ENCODE assay signal across 12 cellular contexts in genomic region chr20:1489764-1490436, GRCh38. TPM values are rescaled to one million over a fixed set of nuclear protein-coding genes. Genes with fewer than 3 reads are reported as not detected.
DNase-seq lines count a peak whose midpoint lies in the region; ATAC-seq, FAIRE-seq and TF ChIP-seq lines count a peak whose summit lies in the region.
"Had no signal": no experiment of that assay in that cellular context is flagged by ENCODE, and none has a peak within 500 bp of the region (broad histone marks: within the 10 kb centered on the region; RNA-seq: fewer than 3 reads in every experiment).

No MANE protein-coding gene starts in this region.

- no peak for TF ChIP-seq RAD21 in A549 (conservative IDR thresholded peaks at IDR 0.05 in 1 of 2, IDR thresholded peaks at IDR 0.05 in 1 of 2)

- no peaks in the 10 kb centered on the region for H3K79me2 ChIP-seq in endothelial cell of umbilical vein (ENCODE audit: control insufficient read depth, insufficient read depth, low read length)

- no peaks in the 10 kb centered on the region for H3K36me3 ChIP-seq in endothelial cell of umbilical vein (ENCODE audit: control insufficient read depth in 2 of 2, extremely low read depth in 1 of 2, insufficient read depth in 2 of 2, low read length in 2 of 2)

- TF ChIP-seq POLR2A in A549 (IDR thresholded peaks at IDR 0.05; ENCODE audit: low read length), result no peak
- TF ChIP-seq POLR2A in NB4 (IDR thresholded peaks at IDR 0.05; ENCODE audit: extremely low read depth, insufficient read length), result no peak
- no peak for TF ChIP-seq POLR2A in endothelial cell of umbilical vein (IDR thresholded peaks at IDR 0.05; ENCODE audit: low read depth, low read length)

- WGBS in A549 (ENCODE audit: missing lambda C conversion rate), result 23% methylated on average over 6 of the region's 6 CpGs

- CTCF ChIA-PET in A549 (lab: Yijun Ruan, JAX) (interaction anchor here (0.9 to 12.7 kb wide), 8 partner anchors 9 to 165 kb away, joined by 3 to 129 read pairs (median 6); partner anchors contain the start of gene NSFL1C), endothelial cell of umbilical vein (lab: Charles Lee) (interaction anchor here (1.1 to 5.7 kb wide), 7 partner anchors 9 to 287 kb away, joined by 4 to 77 read pairs (median 5); partner anchors contain the start of gene NSFL1C)

- TF ChIP-seq EP300 in A549 (IDR thresholded peaks at IDR 0.05), result no peak

- H3K4me3 ChIP-seq in A549, result no peak overlapping the region
- peak overlapping the region; percentile 63 for H3K4me3 ChIP-seq in NB4 (ENCODE audit: low read depth, low read length)
- H3K4me3 ChIP-seq in endothelial cell of umbilical vein (replicated peaks in 1 of 3; ENCODE audit: insufficient read depth in 1 of 3, low read depth in 1 of 3, low read length in 3 of 3), result peak overlapping the region in 2 of 3 experiments; percentile 18 to 47
- H3K4me3 ChIP-seq in mononuclear cell (ENCODE audit: low read length), result peak overlapping the region; percentile 58

- H3K27ac ChIP-seq in A549 (no peak overlapping the region), endothelial cell of umbilical vein (ENCODE audit: insufficient read depth, low read depth, low read length) (peak overlapping the region; percentile 90)

- H3K9me3 ChIP-seq in A549, result no peaks in the 10 kb centered on the region
- no peaks in the 10 kb centered on the region for H3K9me3 ChIP-seq in endothelial cell of umbilical vein (replicated peaks; ENCODE audit: control insufficient read depth, insufficient read depth, low read length)
- H3K9me3 ChIP-seq in mononuclear cell (ENCODE audit: low read depth, low read length), result no peaks in the 10 kb centered on the region

- FAIRE-seq in A549 (lab: Jason Lieb, UNC) (no peak), endothelial cell of umbilical vein (lab: Jason Lieb, UNC) (no peak)

- no peaks in the 10 kb centered on the region for H3K27me3 ChIP-seq in endothelial cell of umbilical vein (ENCODE audit: control insufficient read depth in 2 of 2, insufficient read depth in 2 of 2, low read length in 2 of 2)
- no peaks in the 10 kb centered on the region for H3K27me3 ChIP-seq in mononuclear cell (ENCODE audit: insufficient read depth, low read length)

- peak; percentile 38 to 47; a peak in 2 of 6 replicates for ATAC-seq in A549

- no TSS peak for BruUV-seq in endothelial cell of umbilical vein (replicated peaks; lab: Mats Ljungman, UMichigan)

- dilution Hi-C loops in endothelial cell of umbilical vein (cut with MboI; ENCODE audit: extremely low pct_ligation_motif_present, low sequenced_read_pairs), result no loop called here

- H3K4me2 ChIP-seq in A549 (peak overlapping the region; percentile 12; the same call in 1 of the 3 replicates), endothelial cell of umbilical vein (ENCODE audit: insufficient read depth, low read length) (peak overlapping the region; percentile 86)

- intact Hi-C loops in endothelial cell of umbilical vein (cut with micrococcal nuclease) (loop anchor here (10.0 kb wide), 1 partner anchor 655 kb away; the partner anchor contains the start of gene FAM110A), posterior cingulate gyrus (cut with DNase I) (no loop called here)

- 0 out of 3 replicates have a peak, but pooled peaks cover 3% of the 10 kb centered on the region for H3K4me1 ChIP-seq in A549
- H3K4me1 ChIP-seq in endothelial cell of umbilical vein (ENCODE audit: control insufficient read depth, extremely low read depth, insufficient read depth, low read length), result peaks cover 31% of the 10 kb centered on the region
- peaks cover 63% of the 10 kb centered on the region for H3K4me1 ChIP-seq in mononuclear cell (ENCODE audit: insufficient read depth, low read length)

- H2AFZ ChIP-seq in endothelial cell of umbilical vein (ENCODE audit: low read depth, low read length), result no peak overlapping the region

- TF ChIP-seq CTCF in A549 (IDR thresholded peaks at IDR 0.05) (no peak), NB4 (IDR thresholded peaks at IDR 0.05; ENCODE audit: low read depth, low read length) (no peak), endothelial cell of umbilical vein (IDR thresholded peaks at IDR 0.05; ENCODE audit: extremely low read depth in 1 of 2, insufficient read depth in 1 of 2, low read depth in 1 of 2, low read length in 2 of 2) (no peak), GM20000 (IDR thresholded peaks at IDR 0.05; ENCODE audit: extremely low read depth, missing control alignments) (no peak)

- H3K9ac ChIP-seq in endothelial cell of umbilical vein (replicated peaks; ENCODE audit: extremely low read depth, insufficient read depth, low read length), result no peak overlapping the region

- no peaks in the 10 kb centered on the region for H4K20me1 ChIP-seq in endothelial cell of umbilical vein (replicated peaks; ENCODE audit: control insufficient read depth, extremely low read depth, insufficient read depth, low read length)

- POLR2A ChIA-PET in A549 (lab: Yijun Ruan, JAX) (no interaction called here), endothelial cell of umbilical vein (lab: Charles Lee) (no interaction called here)

- no peaks in the 10 kb centered on the region for H3K9me1 ChIP-seq in endothelial cell of umbilical vein (replicated peaks; ENCODE audit: control insufficient read depth, extremely low read depth, insufficient read depth, low read length)

- DNase-seq in A549 (ENCODE audit: low read depth in 1 of 2, low spot score in 1 of 2) (no peak), NB4 (ENCODE audit: low read depth) (peak; percentile 92), endothelial cell of umbilical vein (ENCODE audit: low read depth, low spot score) (peak; percentile 29), activated T-cell treated with anti-CD3 and anti-CD28 coated beads for 4 hours (no peak), NCI-H1694 treated with DMSO at 0.1 percent for 48 hours (lab: John Stamatoyannopoulos, UW) (no peak), GM20000 (ENCODE audit: low spot score) (no peak), posterior cingulate gyrus (no peak)
- DNase-seq: activated CD4-positive, CD25-positive, alpha-beta regulatory T cell; activated effector memory CD4-positive, alpha-beta T cell treated with Interleukin-2 at 50 U/mL for 16 hours; occipital lobe; RPMI8226 had no signal

TF ChIP-seq in A549, 52 proteins besides CTCF, POLR2A, EP300 and RAD21 (continues in another document):
- no peak for TF ChIP-seq HES2 (IDR thresholded peaks at IDR 0.05)
- no peak for TF ChIP-seq CEBPB (IDR thresholded peaks at IDR 0.05)
- TF ChIP-seq HDAC2 (IDR thresholded peaks at IDR 0.05), result no peak
- TF ChIP-seq ZNF302 (CRISPR knock-in tag; IDR thresholded peaks at IDR 0.05), result no peak
- TF ChIP-seq ZFP36 (IDR thresholded peaks at IDR 0.05; ENCODE audit: borderline replicate concordance, partially characterized antibody), result no peak
- TF ChIP-seq KDM1A (IDR thresholded peaks at IDR 0.05; ENCODE audit: low read depth), result no peak
- no peak for TF ChIP-seq MAZ (IDR thresholded peaks at IDR 0.05; ENCODE audit: borderline replicate concordance, low read depth, low read length)

TF ChIP-seq in endothelial cell of umbilical vein, 7 proteins besides CTCF, POLR2A, EP300 and RAD21:
- TF ChIP-seq GATA2 (IDR thresholded peaks at IDR 0.05; ENCODE audit: insufficient read depth, insufficient read length, low read depth, low read length), result no peak
- no peak for TF ChIP-seq FOS (IDR thresholded peaks at IDR 0.05; ENCODE audit: borderline replicate concordance, insufficient read depth, low read length)
- no peak for TF ChIP-seq JUN (IDR thresholded peaks at IDR 0.05; ENCODE audit: borderline replicate concordance, insufficient read depth, insufficient read length, low read depth)
- no peak for TF ChIP-seq MYC (IDR thresholded peaks at IDR 0.05; ENCODE audit: low read depth, low read length)
- no peak for TF ChIP-seq EZH2 (IDR thresholded peaks at IDR 0.05; ENCODE audit: borderline replicate concordance, low read depth, low read length, severe bottlenecking)
- TF ChIP-seq POLR2AphosphoS5 (IDR thresholded peaks at IDR 0.05; ENCODE audit: insufficient read depth, low read depth, low read length), result no peak
- no peak for TF ChIP-seq MAX (IDR thresholded peaks at IDR 0.05; ENCODE audit: insufficient read depth, insufficient read length)

RNA-seq across cellular contexts. Expression of gene SIRPB2, which starts 1.3 kb away (rescaled TPM):
- polyA plus RNA-seq in A549 (2011; rRNA removed) (not detected in 2 replicates), A549 (2017; fragmentation: RNase III; extraction: RNeasy Plus Mini Kit Qiagen cat#74134 plus additional on column Dnase treatment) (not detected in 3 replicates), endothelial cell of umbilical vein (18.8 and 19.7 TPM in 2 replicates)
- not detected in 2 replicates for polyA plus RNA-seq in A549 (2012; cell fraction: cytosol; rRNA removed)
- polyA plus RNA-seq in A549 (2012; cell fraction: nucleus; rRNA removed), result not detected in 2 replicates
- polyA minus RNA-seq in A549 (2011; rRNA and poly(A)+ RNA removed), result not detected in 2 replicates
- total RNA-seq in endothelial cell of umbilical vein (9.5 and 12.3 TPM in 2 replicates), mononuclear cell (8.8 TPM)
- polyA plus RNA-seq in endothelial cell of umbilical vein (2011; cell fraction: cytosol; rRNA removed), result 11.6 and 12.3 TPM in 2 replicates
- 33.3 and 33.7 TPM in 2 replicates for polyA plus RNA-seq in endothelial cell of umbilical vein (2011; cell fraction: nucleus; rRNA removed)
- 11.4 and 13.6 TPM in 2 replicates for polyA plus RNA-seq in endothelial cell of umbilical vein (2012)
- polyA minus RNA-seq in endothelial cell of umbilical vein, result 44.1 and 46.0 TPM in 2 replicates
- polyA minus RNA-seq in endothelial cell of umbilical vein (2011; cell fraction: cytosol; rRNA and poly(A)+ RNA removed), result not detected
- 46.1 TPM in 2 replicates for polyA minus RNA-seq in endothelial cell of umbilical vein (2011; cell fraction: nucleus; rRNA and poly(A)+ RNA removed)

RNA-seq across cellular contexts. Expression of gene NSFL1C, which starts 23.3 kb away (rescaled TPM):
- polyA plus RNA-seq in A549 (2011; rRNA removed) (53.2 and 56.6 TPM in 2 replicates), A549 (2017; fragmentation: RNase III; extraction: RNeasy Plus Mini Kit Qiagen cat#74134 plus additional on column Dnase treatment) (117 to 136 TPM (median 125 TPM) in 3 replicates), endothelial cell of umbilical vein (26.0 and 27.3 TPM in 2 replicates)
- 44.0 and 54.8 TPM in 2 replicates for polyA plus RNA-seq in A549 (2012; cell fraction: cytosol; rRNA removed)
- polyA plus RNA-seq in A549 (2012; cell fraction: nucleus; rRNA removed), result 46.1 and 64.4 TPM in 2 replicates
- 32.6 and 45.7 TPM in 2 replicates for polyA minus RNA-seq in A549 (2011; rRNA and poly(A)+ RNA removed)
- total RNA-seq in endothelial cell of umbilical vein (95.7 and 107 TPM in 2 replicates), mononuclear cell (28.1 TPM)
- polyA plus RNA-seq in endothelial cell of umbilical vein (2011; cell fraction: cytosol; rRNA removed), result 30.0 and 35.5 TPM in 2 replicates
- polyA plus RNA-seq in endothelial cell of umbilical vein (2011; cell fraction: nucleus; rRNA removed), result 70.9 and 78.9 TPM in 2 replicates
- polyA plus RNA-seq in endothelial cell of umbilical vein (2012), result 88.1 and 119 TPM in 2 replicates
- 37.1 and 37.5 TPM in 2 replicates for polyA minus RNA-seq in endothelial cell of umbilical vein
- polyA minus RNA-seq in endothelial cell of umbilical vein (2011; cell fraction: cytosol; rRNA and poly(A)+ RNA removed), result 10.5 TPM
- 64.1 and 74.2 TPM in 2 replicates for polyA minus RNA-seq in endothelial cell of umbilical vein (2011; cell fraction: nucleus; rRNA and poly(A)+ RNA removed)

Comparison
In these comparisons a context has a peak if more than half of its experiments do, and no peak if none do; other contexts are left out.
1. DNase-seq: peak in NB4 (single experiment) and endothelial cell of umbilical vein (single experiment); none in A549 (0 of 2), activated T-cell treated with anti-CD3 and anti-CD28 coated beads for 4 hours (single experiment), NCI-H1694 treated with DMSO at 0.1 percent for 48 hours (single experiment), GM20000 (single experiment) and posterior cingulate gyrus (0 of 10).